In the genomic region with DNA sequence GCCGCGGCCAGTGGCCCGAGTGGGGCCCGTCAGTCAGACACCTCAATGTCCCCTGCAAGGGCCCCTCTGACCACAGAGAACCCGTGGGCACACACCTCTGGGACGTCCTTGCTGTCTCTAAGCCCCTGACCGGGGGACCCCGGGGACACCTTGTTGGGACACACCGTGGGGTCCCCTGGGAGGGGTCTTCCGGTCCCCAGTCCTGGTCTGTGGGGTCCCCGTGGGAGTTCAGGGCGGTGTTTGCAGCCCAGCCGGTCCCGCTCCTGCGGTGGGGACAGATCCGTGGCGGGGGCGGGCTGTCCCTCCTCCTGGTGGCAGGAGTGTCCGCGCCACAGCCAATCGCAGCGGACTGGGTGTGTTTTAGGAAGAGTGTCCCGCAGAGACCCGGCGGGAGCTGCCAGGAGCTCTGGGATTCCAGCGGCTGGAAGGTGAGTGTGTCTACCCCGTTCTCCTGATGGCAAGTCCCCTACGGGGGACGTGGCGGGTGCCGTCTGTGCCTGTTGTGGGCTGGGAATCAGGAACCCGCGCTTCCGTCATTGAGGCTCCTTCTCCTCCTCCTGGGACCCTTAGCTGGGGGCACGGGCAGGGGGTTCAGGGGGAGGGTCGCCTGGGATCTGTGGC, we compare ENCODE assay signal across 1 cellular context.
TF ChIP-seq lines count a peak whose summit lies in the region.

No MANE protein-coding gene starts in this region.

TF ChIP-seq in GM12878, 131 proteins besides CTCF, POLR2A, EP300 and RAD21 (continued from another document):
- TF ChIP-seq SREBF1 (IDR thresholded peaks at IDR 0.05; ENCODE audit: low read length), result no peak
- TF ChIP-seq SPI1 (IDR thresholded peaks at IDR 0.05; ENCODE audit: borderline replicate concordance, insufficient read depth, low read depth, low read length), result no peak
- TF ChIP-seq, protein P1, sequence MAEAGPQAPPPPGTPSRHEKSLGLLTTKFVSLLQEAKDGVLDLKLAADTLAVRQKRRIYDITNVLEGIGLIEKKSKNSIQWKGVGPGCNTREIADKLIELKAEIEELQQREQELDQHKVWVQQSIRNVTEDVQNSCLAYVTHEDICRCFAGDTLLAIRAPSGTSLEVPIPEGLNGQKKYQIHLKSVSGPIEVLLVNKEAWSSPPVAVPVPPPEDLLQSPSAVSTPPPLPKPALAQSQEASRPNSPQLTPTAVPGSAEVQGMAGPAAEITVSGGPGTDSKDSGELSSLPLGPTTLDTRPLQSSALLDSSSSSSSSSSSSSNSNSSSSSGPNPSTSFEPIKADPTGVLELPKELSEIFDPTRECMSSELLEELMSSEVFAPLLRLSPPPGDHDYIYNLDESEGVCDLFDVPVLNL (IDR thresholded peaks at IDR 0.05; ENCODE audit: low read depth, low read length), result no peak
- TF ChIP-seq TBL1XR1 (IDR thresholded peaks at IDR 0.05; ENCODE audit: low read depth, low read length), result no peak
- TF ChIP-seq NR2C2 (IDR thresholded peaks at IDR 0.05; ENCODE audit: borderline replicate concordance, control insufficient read depth, insufficient read length, low read depth), result no peak
- no peak for TF ChIP-seq CBX5 (IDR thresholded peaks at IDR 0.05; ENCODE audit: low read depth)
- TF ChIP-seq HCFC1 (IDR thresholded peaks at IDR 0.05; ENCODE audit: low read length), result no peak
- TF ChIP-seq FOXM1 (IDR thresholded peaks at IDR 0.05; ENCODE audit: low read depth, low read length), result no peak
- no peak for TF ChIP-seq BACH1 (IDR thresholded peaks at IDR 0.05; ENCODE audit: borderline replicate concordance)
